17 cellular contexts compared by ENCODE assay signal in genomic region chr11:23897453-23898289, GRCh38.
DNase-seq lines count a peak whose midpoint lies in the region; ATAC-seq lines count a peak whose summit lies in the region.
"Had no signal": no experiment of that assay in that cellular context is flagged by ENCODE, and none has a peak within 500 bp of the region (broad histone marks: within the 10 kb centered on the region; RNA-seq: fewer than 3 reads in every experiment).

No MANE protein-coding gene starts in this region.

- no peak for ATAC-seq in GM21717 (IDR thresholded peaks at IDR 0.05; ENCODE audit: unreplicated experiment)
- ATAC-seq: HCT116 had no signal

- peaks cover 36% of the 10 kb centered on the region for H3K4me1 ChIP-seq in ACC112 (ENCODE audit: control insufficient read depth, insufficient read depth, low read length, unreplicated experiment)

- H3K79me2 ChIP-seq in ACC112 (ENCODE audit: control insufficient read depth, insufficient read depth, low read length, unreplicated experiment), result no peaks in the 10 kb centered on the region

- H3K27ac ChIP-seq in ACC112 (ENCODE audit: low read depth, low read length), result peak overlapping the region; percentile 89
- H3K27ac ChIP-seq: KMS-11, PC-9 had no signal

- CTCF ChIA-PET in activated CD4-positive, alpha-beta T cell treated with anti-CD3 and anti-CD28 coated beads, Interleukin-2, amount 10 ng/mL, durations not matched to agents 7 days and 5 days (lab: Charles Lee), result no interaction called here

- H3K4me3 ChIP-seq in ACC112 (ENCODE audit: low read depth, low read length), result peak overlapping the region; percentile 70
- H3K4me3 ChIP-seq: PC-9 had no signal

- no peaks in the 10 kb centered on the region for H3K36me3 Mint-ChIP-seq in activated CD4-positive, alpha-beta T cell treated with anti-CD3 and anti-CD28 coated beads, Interleukin-2, amount 10 ng/mL, durations not matched to agents 7 days and 5 days (ENCODE audit: low read depth)

- no peaks in the 10 kb centered on the region for H3K36me3 ChIP-seq in ACC112 (ENCODE audit: insufficient read depth, low read length)

- no peak overlapping the region for H3K27ac Mint-ChIP-seq in activated CD4-positive, alpha-beta T cell treated with anti-CD3 and anti-CD28 coated beads, Interleukin-2, amount 10 ng/mL, durations not matched to agents 7 days and 5 days

- H3K4me1 Mint-ChIP-seq in activated CD4-positive, alpha-beta T cell treated with anti-CD3 and anti-CD28 coated beads, Interleukin-2, amount 10 ng/mL, durations not matched to agents 7 days and 5 days, result no peaks in the 10 kb centered on the region

- DNase-seq in HT1080 (ENCODE audit: low read depth) (peak; percentile 71), amniotic epithelial cell (ENCODE audit: low read depth) (peak; percentile 97), hepatic stellate cell (ENCODE audit: low spot score) (peak; percentile 31), NK-92 (lab: John Stamatoyannopoulos, UW; ENCODE audit: unreplicated experiment) (no peak), CD1c-positive myeloid dendritic cell (ENCODE audit: extremely low spot score) (no peak)
- DNase-seq in activated CD4-positive, alpha-beta T cell treated with anti-CD3 and anti-CD28 coated beads, Interleukin-2, amount 10 ng/mL, durations not matched to agents 7 days and 5 days, result no peak
- DNase-seq: activated naive CD4-positive, alpha-beta T cell treated with anti-CD3 and anti-CD28 coated beads, Interleukin-2, amount 50 U/mL, for 16 hours; AML-193; DND-41; head of caudate nucleus; nucleus accumbens; PC-9; T-helper 9 cell had no signal

- POLR2A ChIA-PET in activated CD4-positive, alpha-beta T cell treated with anti-CD3 and anti-CD28 coated beads, Interleukin-2, amount 10 ng/mL, durations not matched to agents 7 days and 5 days (lab: Charles Lee), result no interaction called here

- H3K27me3 ChIP-seq in ACC112 (ENCODE audit: insufficient read depth, low read length), result no peaks in the 10 kb centered on the region

- H3K27me3 Mint-ChIP-seq in activated CD4-positive, alpha-beta T cell treated with anti-CD3 and anti-CD28 coated beads, Interleukin-2, amount 10 ng/mL, durations not matched to agents 7 days and 5 days, result no peaks in the 10 kb centered on the region

- peak overlapping the region; percentile 71 for H2AFZ ChIP-seq in ACC112 (ENCODE audit: low read length, unreplicated experiment)
- H2AFZ ChIP-seq: PC-9 had no signal

- no peak overlapping the region for H3K4me3 Mint-ChIP-seq in activated CD4-positive, alpha-beta T cell treated with anti-CD3 and anti-CD28 coated beads, Interleukin-2, amount 10 ng/mL, durations not matched to agents 7 days and 5 days

- no peaks in the 10 kb centered on the region for H3K9me3 Mint-ChIP-seq in activated CD4-positive, alpha-beta T cell treated with anti-CD3 and anti-CD28 coated beads, Interleukin-2, amount 10 ng/mL, durations not matched to agents 7 days and 5 days

Comparison
In these comparisons a context has a peak if more than half of its experiments do, and no peak if none do; other contexts are left out.
1. DNase-seq: peak in HT1080 (single experiment), amniotic epithelial cell (single experiment) and hepatic stellate cell (single experiment); none in activated CD4-positive, alpha-beta T cell treated with anti-CD3 and anti-CD28 coated beads, Interleukin-2, amount 10 ng/mL, durations not matched to agents 7 days and 5 days (single experiment), NK-92 (single experiment) and CD1c-positive myeloid dendritic cell (single experiment).